In genomic region chr1:39407496-39407888, GRCh38 we compare ENCODE assay signal across 8 cellular contexts.
A peak's percentile ranks its signal among the peaks of the same experiment; 100 is the strongest.
DNase-seq lines count a peak whose midpoint lies in the region; ATAC-seq and TF ChIP-seq lines count a peak whose summit lies in the region.

No MANE protein-coding gene starts in this region.

- H3F3A ChIP-seq in smooth muscle cell (ENCODE audit: low read depth): peaks cover 27% of the 10 kb centered on the region

- peak overlapping the region; percentile 95 for H3K4me2 ChIP-seq in smooth muscle cell

- DNase-seq in DMS79 treated with DMSO at 0.1 percent for 48 hours (lab: John Stamatoyannopoulos, UW): peak; percentile 40
- DNase-seq in DMS79 (lab: John Stamatoyannopoulos, UW): no peak
- DNase-seq in SJSA1 (ENCODE audit: low read depth in 1 of 2, low spot score in 2 of 2): no peak
- no peak for DNase-seq in smooth muscle cell (lab: John Stamatoyannopoulos, UW; ENCODE audit: unreplicated experiment)
- DNase-seq in activated CD4-positive, CD25-positive, alpha-beta regulatory T cell (lab: John Stamatoyannopoulos, UW): no peak
- no peak for DNase-seq in left colon

- H3K27me3 ChIP-seq in SJSA1 (replicated peaks): no peaks in the 10 kb centered on the region
- no peaks in the 10 kb centered on the region for H3K27me3 ChIP-seq in gastroesophageal sphincter
- H3K27me3 ChIP-seq in smooth muscle cell (ENCODE audit: low read depth): no peaks in the 10 kb centered on the region

- peaks cover 59% of the 10 kb centered on the region for H3K4me1 ChIP-seq in SJSA1 (replicated peaks)
- H3K4me1 ChIP-seq in gastroesophageal sphincter: peaks cover 16 to 70% (median 52%) of the 10 kb centered on the region in 3 donors
- H3K4me1 ChIP-seq in smooth muscle cell (ENCODE audit: low read depth): peaks cover 44% of the 10 kb centered on the region

- intact Hi-C loops in left colon (cut with DNase I, micrococcal nuclease): no loop called here

- H4K20me1 ChIP-seq in smooth muscle cell (ENCODE audit: low read depth): peaks cover 68% of the 10 kb centered on the region

- H3K79me2 ChIP-seq in smooth muscle cell (ENCODE audit: low read depth): peaks cover 70% of the 10 kb centered on the region

- H3K4me3 ChIP-seq in SJSA1: no peak overlapping the region
- peak overlapping the region in 1 of 2 donors; percentile 82 for H3K4me3 ChIP-seq in gastroesophageal sphincter
- H3K4me3 ChIP-seq in smooth muscle cell: peak overlapping the region; percentile 91

- no peak for TF ChIP-seq POLR2A in gastroesophageal sphincter (IDR thresholded peaks at IDR 0.05)

- peak overlapping the region; percentile 70 for H3K27ac ChIP-seq in SJSA1
- peak overlapping the region; percentile 92 to 96 (median 93) for H3K27ac ChIP-seq in gastroesophageal sphincter
- peak overlapping the region; percentile 75 for H3K27ac ChIP-seq in smooth muscle cell (ENCODE audit: low read depth)

- H3K9ac ChIP-seq in smooth muscle cell (ENCODE audit: low read depth): peak overlapping the region; percentile 73

- TF ChIP-seq EP300 in gastroesophageal sphincter (IDR thresholded peaks at IDR 0.05): no peak

- H2AFZ ChIP-seq in smooth muscle cell (ENCODE audit: low read depth): no peak overlapping the region

- H3K9me3 ChIP-seq in SJSA1 (replicated peaks) (no peaks in the 10 kb centered on the region), gastroesophageal sphincter (no peaks in the 10 kb centered on the region), smooth muscle cell (replicated peaks; ENCODE audit: low read depth) (no peaks in the 10 kb centered on the region)

- 41 to 43% methylated on average over 2 to 7 of the region's 7 CpGs for WGBS in gastroesophageal sphincter (ENCODE audit: low coverage in 1 of 2), 2 donors
- WGBS in smooth muscle cell (ENCODE audit: low lambda C conversion rate): 68% methylated on average over 7 of the region's 7 CpGs

- ATAC-seq in gastroesophageal sphincter (no peak), left colon (no peak), GM21390 (IDR thresholded peaks at IDR 0.05; ENCODE audit: unreplicated experiment) (no peak)

- TF ChIP-seq CTCF in gastroesophageal sphincter (IDR thresholded peaks at IDR 0.05) (no peak), smooth muscle cell (IDR thresholded peaks at IDR 0.05; ENCODE audit: borderline replicate concordance, insufficient read depth, poor library complexity, severe bottlenecking) (no peak)

- H3K36me3 ChIP-seq in SJSA1 (peaks cover 29% of the 10 kb centered on the region), gastroesophageal sphincter (peaks cover 0 to 2% of the 10 kb centered on the region in 2 donors), smooth muscle cell (ENCODE audit: low read depth) (no peaks in the 10 kb centered on the region)
